Comparison of ENCODE assay signal across 10 cellular contexts in genomic region chr3:13574798-13575451, GRCh38. TPM values are rescaled to one million over a fixed set of nuclear protein-coding genes. Genes with fewer than 3 reads are reported as not detected.
A peak's percentile ranks its signal among the peaks of the same experiment; 100 is the strongest.
DNase-seq lines count a peak whose midpoint lies in the region; ATAC-seq and TF ChIP-seq lines count a peak whose summit lies in the region.
"Had no signal": no experiment of that assay in that cellular context is flagged by ENCODE, and none has a peak within 500 bp of the region (broad histone marks: within the 10 kb centered on the region; RNA-seq: fewer than 3 reads in every experiment).

No MANE protein-coding gene starts in this region.

- DNase-seq in activated CD8-positive, alpha-beta memory T cell treated with anti-CD3 and anti-CD28 coated beads for 48 hours (ENCODE audit: low read depth in 2 of 3, low spot score in 2 of 3) = peak in 2 of 3 experiments; percentile 12
- no peak for DNase-seq in activated CD8-positive, alpha-beta memory T cell treated with anti-CD3 and anti-CD28 coated beads, Interleukin-2, amount 50 U/mL, for 4 hours
- DNase-seq in SK-N-DZ (ENCODE audit: low spot score) (peak; percentile 60), right atrium auricular region (ENCODE audit: low spot score) (no peak), MV-4-11 (lab: John Stamatoyannopoulos, UW) (no peak), SW 1271 (lab: John Stamatoyannopoulos, UW) (no peak)
- peak; percentile 62 for DNase-seq in stimulated activated naive CD8-positive, alpha-beta T cell treated with anti-CD3 and anti-CD28 coated beads, Interleukin-15, Interleukin-2, amounts not matched to agents 100 U/mL and 50 U/mL, for 24 hours
- DNase-seq: NCI-H1105 treated with DMSO at 0.1 percent for 48 hours had no signal

- peak; percentile 88 for ATAC-seq in stimulated activated naive CD8-positive, alpha-beta T cell treated with anti-CD3 and anti-CD28 coated beads, Interleukin-15, Interleukin-2, amounts not matched to agents 100 U/mL and 50 U/mL, for 24 hours
- no peak for ATAC-seq in HG02610 (IDR thresholded peaks at IDR 0.05; ENCODE audit: unreplicated experiment)

- peak overlapping the region; percentile 48 to 64 for H3K27ac ChIP-seq in right atrium auricular region
- H3K27ac ChIP-seq: SJSA1 had no signal

- H3K4me1 ChIP-seq in right atrium auricular region = peaks cover 0 to 40% of the 10 kb centered on the region in 2 donors
- H3K4me1 ChIP-seq: SJSA1 had no signal

- no peak overlapping the region for H3K4me3 ChIP-seq in right atrium auricular region
- H3K4me3 ChIP-seq: SJSA1 had no signal

- H3K27me3 ChIP-seq in right atrium auricular region = no peaks in the 10 kb centered on the region
- H3K27me3 ChIP-seq: SJSA1 had no signal

- no peak for TF ChIP-seq CTCF in right atrium auricular region (IDR thresholded peaks at IDR 0.05)

- H3K9me3 ChIP-seq in right atrium auricular region = no peaks in the 10 kb centered on the region
- H3K9me3 ChIP-seq: SJSA1 had no signal

- no peaks in the 10 kb centered on the region for H3K36me3 ChIP-seq in right atrium auricular region
- H3K36me3 ChIP-seq: SJSA1 had no signal

RNA-seq across cellular contexts. Expression of gene FBLN2, which starts 26.0 kb away (rescaled TPM):
- 0.09 and 0.48 TPM in 2 replicates for polyA plus RNA-seq in SK-N-DZ (2014; cell fraction: cytosol; rRNA removed)
- 0.25 TPM in 1 of 2 replicates, not detected in the other for polyA plus RNA-seq in SK-N-DZ (2014; cell fraction: nucleus; rRNA removed)
- total RNA-seq in right atrium auricular region = 100 to 1,000 TPM; 122 to 185 TPM

Comparison
In these comparisons a context has a peak if more than half of its experiments do, and no peak if none do; other contexts are left out.
1. DNase-seq: peak in activated CD8-positive, alpha-beta memory T cell treated with anti-CD3 and anti-CD28 coated beads for 48 hours (2 of 3), SK-N-DZ (single experiment) and stimulated activated naive CD8-positive, alpha-beta T cell treated with anti-CD3 and anti-CD28 coated beads, Interleukin-15, Interleukin-2, amounts not matched to agents 100 U/mL and 50 U/mL, for 24 hours (single experiment); none in activated CD8-positive, alpha-beta memory T cell treated with anti-CD3 and anti-CD28 coated beads, Interleukin-2, amount 50 U/mL, for 4 hours (single experiment), right atrium auricular region (single experiment), MV-4-11 (single experiment) and SW 1271 (0 of 2).